Comparison of ENCODE assay signal across 8 cellular contexts in the genomic region with DNA sequence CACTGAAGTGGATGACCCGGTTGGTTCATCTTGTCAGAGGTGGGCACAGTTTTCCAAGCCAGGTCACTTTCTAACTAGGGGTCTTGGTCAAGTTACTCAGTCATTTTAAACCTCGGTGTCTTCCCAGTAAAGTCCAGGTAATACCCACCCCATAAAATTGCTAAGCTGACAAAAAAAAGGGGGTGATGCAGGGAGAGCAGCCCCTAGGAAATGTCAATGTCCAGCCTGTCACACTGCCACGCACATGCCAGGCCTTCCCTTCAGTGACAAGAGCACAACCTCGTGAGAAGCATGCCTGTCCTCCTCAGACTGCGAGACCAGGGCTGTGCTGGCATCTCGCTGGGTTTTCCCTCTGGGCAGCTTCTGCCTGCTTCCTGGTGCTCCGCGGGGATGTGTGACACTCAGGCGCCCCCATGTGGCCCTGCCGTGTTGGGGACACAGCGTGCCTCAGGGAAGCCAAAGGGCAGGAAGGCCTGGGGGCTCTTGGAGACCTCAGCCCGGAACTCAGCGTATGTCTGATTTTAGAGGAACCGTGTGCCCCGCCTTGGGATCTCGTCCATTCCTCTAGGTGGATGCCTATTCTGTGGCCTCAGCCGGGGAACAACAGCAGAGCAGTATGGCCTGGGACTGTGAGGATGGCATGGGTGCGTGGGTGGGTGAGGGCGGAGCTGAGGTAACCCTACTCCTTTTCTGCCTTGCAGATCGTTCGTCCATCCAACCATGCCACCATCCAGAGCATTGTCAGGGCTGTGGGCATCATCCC. TPM values are rescaled to one million over a fixed set of nuclear protein-coding genes. Genes with fewer than 3 reads are reported as not detected.
A peak's percentile ranks its signal among the peaks of the same experiment; 100 is the strongest.
DNase-seq lines count a peak whose midpoint lies in the region; ATAC-seq and TF ChIP-seq lines count a peak whose summit lies in the region.

No MANE protein-coding gene starts in this region.

- intact Hi-C loops in activated CD8-positive, alpha-beta T cell treated with anti-CD3 and anti-CD28 coated beads for 36 hours (cut with micrococcal nuclease), result loop anchor here (2.0 kb wide), 2 partner anchors 265 to 287 kb away; no protein-coding TSS in a partner anchor

- POLR2A ChIA-PET in GM10248 (lab: Yijun Ruan, JAX), result no interaction called here
- POLR2A ChIA-PET in activated CD8-positive, alpha-beta T cell treated with anti-CD3 and anti-CD28 coated beads for 36 hours (lab: Charles Lee), result interaction anchor here (1.2 kb wide), 1 partner anchor 264 kb away, joined by 3 read pairs; no protein-coding TSS in a partner anchor

- CTCF ChIA-PET in GM10248 (lab: Yijun Ruan, JAX), result interaction anchor here (0.6 to 7.0 kb wide), 22 partner anchors 9 to 319 kb away, joined by 3 to 125 read pairs (median 4); no protein-coding TSS in a partner anchor
- CTCF ChIA-PET in activated CD8-positive, alpha-beta T cell treated with anti-CD3 and anti-CD28 coated beads for 36 hours (lab: Charles Lee), result interaction anchor here (0.6 to 6.9 kb wide), 55 partner anchors 9 to 319 kb away, joined by 3 to 204 read pairs (median 4); a partner anchor contains a TSS

- H3K27ac Mint-ChIP-seq in activated CD8-positive, alpha-beta T cell treated with anti-CD3 and anti-CD28 coated beads for 36 hours, result peak overlapping the region; percentile 72

- H3K27me3 Mint-ChIP-seq in activated CD8-positive, alpha-beta T cell treated with anti-CD3 and anti-CD28 coated beads for 36 hours, result no peaks in the 10 kb centered on the region

- no peaks in the 10 kb centered on the region for H3K36me3 Mint-ChIP-seq in activated CD8-positive, alpha-beta T cell treated with anti-CD3 and anti-CD28 coated beads for 36 hours (ENCODE audit: low read depth)

- DNase-seq in GM10248 (ENCODE audit: extremely low spot score) (peak; percentile 85), NCI-H526 (lab: John Stamatoyannopoulos, UW) (peak; percentile 49 to 80), medulla oblongata (ENCODE audit: extremely low spot score) (peak; percentile 91), NCI-H187 (lab: John Stamatoyannopoulos, UW) (no peak)
- peak; percentile 92 for DNase-seq in activated CD8-positive, alpha-beta T cell treated with anti-CD3 and anti-CD28 coated beads for 36 hours
- DNase-seq in effector CD4-positive, alpha-beta T cell, result peak; percentile 70
- peak; percentile 66 for DNase-seq in stimulated activated CD8-positive, alpha-beta memory T cell treated with anti-CD3 and anti-CD28 coated beads, Interleukin-15, amount 100 ng/mL, for 1 hour (ENCODE audit: low read depth)

- peak; percentile 90 for TF ChIP-seq CTCF in GM10248 (IDR thresholded peaks at IDR 0.05; ENCODE audit: control extremely low read depth, extremely low read depth, low read depth, missing control alignments)
- peak; percentile 97 for TF ChIP-seq CTCF in activated CD8-positive, alpha-beta T cell treated with anti-CD3 and anti-CD28 coated beads for 36 hours (IDR thresholded peaks at IDR 0.05)

- ATAC-seq in HG02870 (IDR thresholded peaks at IDR 0.05; ENCODE audit: unreplicated experiment), result peak; percentile 62
- ATAC-seq in activated CD8-positive, alpha-beta T cell treated with anti-CD3 and anti-CD28 coated beads for 36 hours, result peak; percentile 90

- peaks cover 20% of the 10 kb centered on the region for H3K4me1 Mint-ChIP-seq in activated CD8-positive, alpha-beta T cell treated with anti-CD3 and anti-CD28 coated beads for 36 hours (ENCODE audit: low read depth)

- no peak overlapping the region for H3K4me3 Mint-ChIP-seq in activated CD8-positive, alpha-beta T cell treated with anti-CD3 and anti-CD28 coated beads for 36 hours

- H3K9me3 Mint-ChIP-seq in activated CD8-positive, alpha-beta T cell treated with anti-CD3 and anti-CD28 coated beads for 36 hours, result no peaks in the 10 kb centered on the region

RNA-seq across cellular contexts. Expression of a gene that starts 10.2 kb away (rescaled TPM):
- total RNA-seq in activated CD8-positive, alpha-beta T cell treated with anti-CD3 and anti-CD28 coated beads for 36 hours, result not detected

RNA-seq across cellular contexts. Expression of a gene that starts 12.1 kb away (rescaled TPM):
- total RNA-seq in activated CD8-positive, alpha-beta T cell treated with anti-CD3 and anti-CD28 coated beads for 36 hours, result 1 to 10 TPM; 1.4 to 1.5 TPM

RNA-seq across cellular contexts. Expression of a gene that starts 36.1 kb away (rescaled TPM):
- total RNA-seq in activated CD8-positive, alpha-beta T cell treated with anti-CD3 and anti-CD28 coated beads for 36 hours, result not detected

Comparison
In these comparisons a context has a peak if more than half of its experiments do, and no peak if none do; other contexts are left out.
1. DNase-seq: peak in GM10248 (single experiment), NCI-H526 (2 of 2), activated CD8-positive, alpha-beta T cell treated with anti-CD3 and anti-CD28 coated beads for 36 hours (single experiment), effector CD4-positive, alpha-beta T cell (single experiment), medulla oblongata (single experiment) and stimulated activated CD8-positive, alpha-beta memory T cell treated with anti-CD3 and anti-CD28 coated beads, Interleukin-15, amount 100 ng/mL, for 1 hour (single experiment); none in NCI-H187 (0 of 2).